ENCODE assay signal across 12 cellular contexts in genomic region chr6:133991096-133991593, GRCh38. TPM values are rescaled to one million over a fixed set of nuclear protein-coding genes. Genes with fewer than 3 reads are reported as not detected.
DNase-seq lines count a peak whose midpoint lies in the region; ATAC-seq and TF ChIP-seq lines count a peak whose summit lies in the region.
"Had no signal": no experiment of that assay in that cellular context is flagged by ENCODE, and none has a peak within 500 bp of the region (broad histone marks: within the 10 kb centered on the region; RNA-seq: fewer than 3 reads in every experiment).

No MANE protein-coding gene starts in this region.

- CTCF ChIA-PET in A673 (lab: Charles Lee): interaction anchor here (0.9 kb wide), 1 partner anchor 106 kb away, joined by 3 read pairs; no protein-coding TSS in a partner anchor

- intact Hi-C loops in A673 (cut with micrococcal nuclease; ENCODE audit: unreplicated experiment): no loop called here

- peak; percentile 10 for DNase-seq in A673 (ENCODE audit: low spot score)
- DNase-seq in H4 (ENCODE audit: low spot score): peak; percentile 52
- peak; percentile 85 for DNase-seq in adipocyte (ENCODE audit: low read depth)
- DNase-seq in hepatic stellate cell (ENCODE audit: low spot score): peak; percentile 56
- no peak for DNase-seq in SW 1271 (lab: John Stamatoyannopoulos, UW)
- no peak for DNase-seq in HuH-7.5 (ENCODE audit: low spot score)
- DNase-seq: activated CD8-positive, alpha-beta T cell treated with anti-CD3 and anti-CD28 coated beads, Interleukin-2, amount 10 ng/mL, durations not matched to agents 7 days and 5 days; DMS79; NCI-H1092 treated with DMSO at 0.1 percent for 48 hours; Peyer's patch had no signal

- H3K9me3 ChIP-seq in A673 (ENCODE audit: low read depth, low read length, poor library complexity, severe bottlenecking) (no peaks in the 10 kb centered on the region), adipocyte (ENCODE audit: control insufficient read depth, low read length) (no peaks in the 10 kb centered on the region)
- H3K9me3 ChIP-seq: Peyer's patch had no signal

- H3K36me3 ChIP-seq in A673 (ENCODE audit: insufficient read depth, low read length, poor library complexity, severe bottlenecking) (no peaks in the 10 kb centered on the region), adipocyte (ENCODE audit: control insufficient read depth, insufficient read depth, low read length, severe bottlenecking) (peaks cover 9% of the 10 kb centered on the region)
- H3K36me3 ChIP-seq: Peyer's patch had no signal

- POLR2A ChIA-PET in A673 (lab: Charles Lee; ENCODE audit: low non-redundant PET): no interaction called here

- no peak overlapping the region for H3K4me3 ChIP-seq in A673 (ENCODE audit: low read depth, low read length, poor library complexity, severe bottlenecking)
- H3K4me3 ChIP-seq in adipocyte (ENCODE audit: low read length): no peak overlapping the region
- H3K4me3 ChIP-seq: Peyer's patch had no signal

- no peak for ATAC-seq in HG03565 (IDR thresholded peaks at IDR 0.05; ENCODE audit: unreplicated experiment)
- no peak for ATAC-seq in GM18861 (IDR thresholded peaks at IDR 0.05; ENCODE audit: unreplicated experiment)
- ATAC-seq: activated CD8-positive, alpha-beta T cell treated with anti-CD3 and anti-CD28 coated beads, Interleukin-2, amount 10 ng/mL, durations not matched to agents 7 days and 5 days had no signal

- no peak for TF ChIP-seq CTCF in A673 (conservative IDR thresholded peaks at IDR 0.05; ENCODE audit: low read depth, low read length)

- H3K27me3 ChIP-seq in A673 (replicated peaks; ENCODE audit: insufficient read depth, low read depth, low read length, poor library complexity): no peaks in the 10 kb centered on the region
- no peaks in the 10 kb centered on the region for H3K27me3 ChIP-seq in adipocyte (replicated peaks; ENCODE audit: control insufficient read depth, insufficient read depth, low read length)
- H3K27me3 ChIP-seq: Peyer's patch had no signal

- no TSS peak for BruUV-seq in A673 (replicated peaks; lab: Mats Ljungman, UMichigan)

- H3K9ac ChIP-seq in adipocyte (ENCODE audit: low read length): no peak overlapping the region

- H3K27ac ChIP-seq in A673 (ENCODE audit: low read depth, low read length, poor library complexity, severe bottlenecking): no peak overlapping the region
- H3K27ac ChIP-seq: Peyer's patch had no signal

- H3K4me1 ChIP-seq in A673 (ENCODE audit: insufficient read depth, low read length, poor library complexity, severe bottlenecking) (peaks cover 4% of the 10 kb centered on the region), adipocyte (ENCODE audit: control insufficient read depth, insufficient read depth, low read length) (peaks cover 42% of the 10 kb centered on the region)
- H3K4me1 ChIP-seq: Peyer's patch had no signal

RNA-seq across cellular contexts. Expression of gene TBPL1, which starts 38.1 kb away (rescaled TPM):
- 35.3 and 46.3 TPM in 2 replicates for total RNA-seq in A673 (2021)
- total RNA-seq in H4 (2014; rRNA removed; shearing (Covaris generic)): 32.3 and 52.0 TPM in 2 replicates

Comparison
In these comparisons a context has a peak if more than half of its experiments do, and no peak if none do; other contexts are left out.
1. DNase-seq: peak in A673 (single experiment), H4 (single experiment), adipocyte (single experiment) and hepatic stellate cell (single experiment); none in SW 1271 (0 of 2) and HuH-7.5 (single experiment).